ENCODE assay signal across 14 cellular contexts in the genomic region with DNA sequence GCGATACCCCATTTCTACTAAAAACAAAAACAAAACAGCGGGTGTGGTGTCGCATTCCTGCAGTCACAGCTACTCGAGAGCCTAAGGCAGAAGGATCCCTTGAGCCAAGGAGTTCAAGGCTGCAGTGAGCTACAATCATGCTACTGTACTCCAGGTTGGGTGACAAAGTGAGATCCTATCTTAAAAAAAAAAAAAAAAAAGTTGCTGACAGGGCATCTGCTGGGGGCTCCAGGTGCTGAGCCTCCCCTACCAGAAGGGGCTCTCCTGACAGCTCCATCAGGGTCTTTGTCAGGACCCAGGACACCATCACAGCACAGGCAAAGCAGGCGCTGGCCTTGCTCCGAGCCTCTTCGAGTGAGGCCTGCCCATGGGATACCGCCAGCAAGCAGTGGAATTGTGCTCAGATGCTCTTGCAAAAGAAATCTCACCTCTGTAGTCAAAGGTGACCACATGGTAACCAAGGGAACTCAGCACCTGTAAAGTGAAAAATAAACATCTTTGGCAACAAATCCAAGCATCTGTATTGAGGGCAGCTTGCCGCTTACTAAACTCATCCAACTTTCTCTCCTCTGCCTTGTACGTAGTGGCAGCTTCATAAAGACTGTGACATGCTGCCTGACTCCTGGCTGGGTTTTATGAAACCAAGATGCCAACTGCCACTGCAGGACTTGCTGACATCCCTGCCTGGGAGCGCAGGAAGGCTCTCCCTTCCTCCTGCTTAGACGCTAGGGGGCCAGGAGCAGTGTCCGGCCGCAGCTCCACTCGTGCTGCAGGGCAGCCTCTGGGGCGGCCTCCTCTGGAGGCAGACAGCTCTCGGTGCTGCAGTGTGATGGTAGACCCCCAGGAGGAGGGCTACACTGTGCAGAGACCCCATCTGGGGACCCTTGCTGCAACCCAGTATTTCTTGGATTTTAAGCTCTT.
DNase-seq lines count a peak whose midpoint lies in the region; ATAC-seq, FAIRE-seq and TF ChIP-seq lines count a peak whose summit lies in the region.
"Had no signal": no experiment of that assay in that cellular context is flagged by ENCODE, and none has a peak within 500 bp of the region (broad histone marks: within the 10 kb centered on the region; RNA-seq: fewer than 3 reads in every experiment).

No MANE protein-coding gene starts in this region.

- DNase-seq in A549 (ENCODE audit: low read depth in 1 of 2, low spot score in 1 of 2) (peak in 1 of 2 experiments; percentile 58), HFFc6 (no peak), brain microvascular endothelial cell (no peak), omental fat pad (ENCODE audit: low spot score) (peak; percentile 11), dedifferentiated amniotic fluid mesenchymal stem cell (ENCODE audit: extremely low spot score) (no peak), NCI-H774 (lab: John Stamatoyannopoulos, UW) (no peak), foreskin melanocyte (no peak)
- DNase-seq: C1 segment of cervical spinal cord, NCI-H1417 treated with DMSO at 0.1 percent for 48 hours, NCI-H526 treated with DMSO at 0.1 percent for 48 hours, Right ventricle myocardium superior had no signal

- H3K4me3 Mint-ChIP-seq in HFFc6, result peak overlapping the region; percentile 58; the same call in 1 of the 2 replicates

- no peaks in the 10 kb centered on the region for H3K9me3 ChIP-seq in A549
- H3K9me3 ChIP-seq: uterus had no signal

- H3K4me1 ChIP-seq in A549, result peaks cover 53% of the 10 kb centered on the region

- no peak overlapping the region for H3K4me3 ChIP-seq in A549
- no peak overlapping the region for H3K4me3 ChIP-seq in brain microvascular endothelial cell (ENCODE audit: low read depth, low read length)
- H3K4me3 ChIP-seq: GM12878, uterus had no signal

- peak; percentile 37 to 39; a peak in 4 of 5 replicates for TF ChIP-seq RAD21 in A549 (conservative IDR thresholded peaks at IDR 0.05 in 1 of 2, IDR thresholded peaks at IDR 0.05 in 1 of 2)

- H3K36me3 ChIP-seq in brain microvascular endothelial cell (replicated peaks), result no peaks in the 10 kb centered on the region
- H3K36me3 ChIP-seq: uterus had no signal

- in situ Hi-C loops in brain microvascular endothelial cell (cut with HindIII; ENCODE audit: low pct_ligation_motif_present, low sequenced_read_pairs), result no loop called here

- TF ChIP-seq CTCF in A549 (IDR thresholded peaks at IDR 0.05) (peak; percentile 41; the same call in 2 of the 3 replicates), HFFc6 (IDR thresholded peaks at IDR 0.05) (no peak), brain microvascular endothelial cell (IDR thresholded peaks at IDR 0.05; ENCODE audit: low read depth, low read length, missing control alignments) (peak; percentile 53), omental fat pad (IDR thresholded peaks at IDR 0.05) (no peak)

- ATAC-seq in A549 (peak; percentile 44 to 50; a peak in 4 of 6 replicates), omental fat pad (ENCODE audit: low FRiP score) (no peak), GM19452 (IDR thresholded peaks at IDR 0.05; ENCODE audit: unreplicated experiment) (no peak)
- ATAC-seq: GM12878 had no signal

- no peak for FAIRE-seq in A549 (lab: Jason Lieb, UNC)
- FAIRE-seq: GM12878 had no signal

- peak overlapping the region; percentile 50 for H3K4me2 ChIP-seq in A549

- no peaks in the 10 kb centered on the region for H3K9me3 Mint-ChIP-seq in HFFc6

- TF ChIP-seq POLR2A in A549 (IDR thresholded peaks at IDR 0.05; ENCODE audit: low read length), result no peak

- CTCF ChIA-PET in A549 (lab: Yijun Ruan, JAX), result interaction anchor here (0.7 to 5.2 kb wide), 31 partner anchors 9 to 321 kb away, joined by 3 to 91 read pairs (median 5); no protein-coding TSS in a partner anchor

- H3K36me3 Mint-ChIP-seq in HFFc6 (ENCODE audit: low read depth), result peaks cover 8% of the 10 kb centered on the region

- TF ChIP-seq EP300 in A549 (IDR thresholded peaks at IDR 0.05), result no peak

- no peaks in the 10 kb centered on the region for H3K27me3 ChIP-seq in brain microvascular endothelial cell (replicated peaks)
- H3K27me3 ChIP-seq: uterus had no signal

- POLR2A ChIA-PET in A549 (lab: Yijun Ruan, JAX), result interaction anchor here (0.5 to 1.4 kb wide), 3 partner anchors 67 to 84 kb away, joined by 4 to 6 read pairs (median 5); a partner anchor contains a TSS

- H3K27ac ChIP-seq in A549 (peak overlapping the region; percentile 74 to 85), brain microvascular endothelial cell (no peak overlapping the region)
- H3K27ac ChIP-seq: uterus had no signal

- peak overlapping the region; percentile 87 for H3K27ac Mint-ChIP-seq in HFFc6

- H3K27me3 Mint-ChIP-seq in HFFc6 (ENCODE audit: insufficient read depth), result peaks cover 5% of the 10 kb centered on the region

- 79% methylated on average over 17 of the region's 17 CpGs for WGBS in A549 (ENCODE audit: missing lambda C conversion rate)

- peaks cover 41% of the 10 kb centered on the region for H3K4me1 Mint-ChIP-seq in HFFc6 (ENCODE audit: low read depth)

TF ChIP-seq in A549, 52 proteins besides CTCF, POLR2A, EP300 and RAD21:
- peak; percentile 74 for TF ChIP-seq MAFK (IDR thresholded peaks at IDR 0.05; ENCODE audit: partially characterized antibody)
- no peak for TF ChIP-seq NFE2L2 (conservative IDR thresholded peaks at IDR 0.05; ENCODE audit: low read length)
- TF ChIP-seq, protein P1, sequence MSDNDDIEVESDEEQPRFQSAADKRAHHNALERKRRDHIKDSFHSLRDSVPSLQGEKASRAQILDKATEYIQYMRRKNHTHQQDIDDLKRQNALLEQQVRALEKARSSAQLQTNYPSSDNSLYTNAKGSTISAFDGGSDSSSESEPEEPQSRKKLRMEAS (IDR thresholded peaks at IDR 0.05), result 0 out of 2 replicates have a peak, but pooled peaks have one; percentile 21

Comparison
In these comparisons a context has a peak if more than half of its experiments do, and no peak if none do; other contexts are left out.
1. ATAC-seq: peak in A549 (2 of 2); none in omental fat pad (single experiment) and GM19452 (single experiment).
2. CTCF ChIP-seq: peak in A549 (single experiment) and brain microvascular endothelial cell (single experiment); none in HFFc6 (single experiment) and omental fat pad (0 of 3).